Comparison of ENCODE assay signal across 8 cellular contexts in the genomic region with DNA sequence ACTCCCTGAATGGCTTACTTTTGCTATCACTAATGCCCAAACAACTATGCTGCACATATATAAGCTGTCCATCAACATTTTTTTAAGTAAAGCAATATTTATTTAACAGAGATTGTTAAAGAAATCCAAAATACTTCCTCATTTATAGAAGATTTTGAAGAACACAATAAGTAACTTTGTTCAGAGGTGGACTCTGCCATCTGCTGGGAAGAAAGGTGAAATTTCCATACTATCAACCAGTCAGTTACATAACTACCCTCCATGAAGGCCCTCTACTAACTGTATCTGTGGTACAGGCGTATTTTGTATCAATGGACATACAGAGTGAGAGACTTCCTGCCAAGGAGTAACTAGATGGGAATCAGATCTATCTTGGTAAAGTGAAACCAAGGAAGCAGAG.
DNase-seq lines count a peak whose midpoint lies in the region; ATAC-seq, FAIRE-seq and TF ChIP-seq lines count a peak whose summit lies in the region.

No MANE protein-coding gene starts in this region.

- TF ChIP-seq CTCF in SK-N-SH (IDR thresholded peaks at IDR 0.05): peak; percentile 78
- TF ChIP-seq CTCF in fibroblast of the aortic adventitia (IDR thresholded peaks at IDR 0.05; ENCODE audit: insufficient read depth, low read length): peak; percentile 60

- DNase-seq in NCI-H345 (lab: John Stamatoyannopoulos, UW): peak; percentile 30
- DNase-seq in NCI-H345 treated with DMSO at 0.1 percent for 48 hours (lab: John Stamatoyannopoulos, UW; ENCODE audit: unreplicated experiment): no peak
- peak; percentile 55 for DNase-seq in SK-N-SH
- peak; percentile 83 for DNase-seq in fibroblast of the aortic adventitia (ENCODE audit: low read depth)
- DNase-seq in small intestine: peak; percentile 50
- no peak for DNase-seq in NCI-H187 treated with DMSO at 0.1 percent for 48 hours (lab: John Stamatoyannopoulos, UW)

- no peak overlapping the region for H3K9ac ChIP-seq in SK-N-SH

- POLR2A ChIA-PET in SK-N-SH (lab: Yijun Ruan, JAX): no interaction called here

- H3F3A ChIP-seq in SK-N-SH (replicated peaks; ENCODE audit: insufficient read depth): no peaks in the 10 kb centered on the region

- H3K9me3 ChIP-seq in SK-N-SH (no peaks in the 10 kb centered on the region), small intestine (ENCODE audit: control insufficient read depth, low read depth) (no peaks in the 10 kb centered on the region)

- no peak for TF ChIP-seq EP300 in SK-N-SH (IDR thresholded peaks at IDR 0.05; ENCODE audit: borderline replicate concordance in 1 of 2, low read depth in 1 of 2, low read length in 1 of 2)

- H3K36me3 ChIP-seq in SK-N-SH (replicated peaks in 1 of 2; ENCODE audit: control insufficient read depth in 1 of 2, insufficient read depth in 2 of 2, low read length in 1 of 2) (no peaks in the 10 kb centered on the region), small intestine (ENCODE audit: control insufficient read depth in 2 of 2, insufficient read depth in 2 of 2, low read length in 2 of 2) (no peaks in the 10 kb centered on the region)

- H3K4me1 ChIP-seq in SK-N-SH (ENCODE audit: control insufficient read depth in 1 of 2, insufficient read depth in 2 of 2, low read depth in 1 of 2, low read length in 1 of 2) (peaks cover 0 to 7% of the 10 kb centered on the region in 2 experiments; a peak in 1 of 4 replicates), small intestine (ENCODE audit: control insufficient read depth in 2 of 2, insufficient read depth in 1 of 2, low read depth in 1 of 2, low read length in 1 of 2) (peaks cover 7 to 8% of the 10 kb centered on the region in 2 donors)

- H4K20me1 ChIP-seq in SK-N-SH (ENCODE audit: insufficient read depth): no peaks in the 10 kb centered on the region

- ATAC-seq in HG03108 (IDR thresholded peaks at IDR 0.05; ENCODE audit: unreplicated experiment) (peak; percentile 35), GM18870 (IDR thresholded peaks at IDR 0.05; ENCODE audit: unreplicated experiment) (no peak)

- no peak overlapping the region for H3K27ac ChIP-seq in SK-N-SH (ENCODE audit: low read depth in 2 of 2, low read length in 1 of 2)
- H3K27ac ChIP-seq in small intestine (ENCODE audit: low read depth in 1 of 2, low read length in 1 of 2): no peak overlapping the region

- peak overlapping the region; percentile 39; the same call in 1 of the 2 replicates for H2AFZ ChIP-seq in SK-N-SH (ENCODE audit: low read depth)

- no peak overlapping the region for H3K4me2 ChIP-seq in SK-N-SH

- no peak overlapping the region; a peak in 1 of 4 replicates for H3K4me3 ChIP-seq in SK-N-SH (ENCODE audit: low read depth in 2 of 2, low read length in 1 of 2)
- H3K4me3 ChIP-seq in fibroblast of the aortic adventitia (ENCODE audit: low read depth, low read length): no peak overlapping the region
- no peak overlapping the region for H3K4me3 ChIP-seq in small intestine (ENCODE audit: low read depth in 1 of 2, low read length in 2 of 2)

- CTCF ChIA-PET in SK-N-SH (lab: Yijun Ruan, JAX): interaction anchor here (0.7 to 3.6 kb wide), 23 partner anchors 10 to 339 kb away, joined by 3 to 20 read pairs (median 4); a partner anchor contains a TSS

- WGBS in SK-N-SH (ENCODE audit: low lambda C conversion rate): 54% methylated on average over 1 of the region's 1 CpG
- 56 to 72% (median 68%) methylated on average over 1 of the region's 1 CpG for WGBS in small intestine, 3 donors

- H3K79me2 ChIP-seq in SK-N-SH (ENCODE audit: insufficient read depth): no peaks in the 10 kb centered on the region

- H3K27me3 ChIP-seq in SK-N-SH (ENCODE audit: insufficient read depth): no peaks in the 10 kb centered on the region
- no peaks in the 10 kb centered on the region for H3K27me3 ChIP-seq in small intestine (ENCODE audit: control insufficient read depth in 2 of 2, insufficient read depth in 2 of 2, low read length in 2 of 2)

- no peak for FAIRE-seq in small intestine (lab: Jason Lieb, UNC)

- peak; percentile 81 for TF ChIP-seq RAD21 in SK-N-SH (IDR thresholded peaks at IDR 0.05; ENCODE audit: low read length)

- H3K9me2 ChIP-seq in SK-N-SH: no peaks in the 10 kb centered on the region

TF ChIP-seq in SK-N-SH, 30 proteins besides CTCF, POLR2A, EP300 and RAD21:
- TF ChIP-seq SMC3 (IDR thresholded peaks at IDR 0.05; ENCODE audit: low read depth, low read length) (peak; percentile 59; the same call in 1 of the 2 replicates), TCF12 (IDR thresholded peaks at IDR 0.05) (no peak)

Comparison
In these comparisons a context has a peak if more than half of its experiments do, and no peak if none do; other contexts are left out.
1. DNase-seq: peak in NCI-H345 (single experiment), SK-N-SH (single experiment), fibroblast of the aortic adventitia (single experiment) and small intestine (single experiment); none in NCI-H345 treated with DMSO at 0.1 percent for 48 hours (single experiment) and NCI-H187 treated with DMSO at 0.1 percent for 48 hours (single experiment).